14 cellular contexts compared by ENCODE assay signal in genomic region chr9:129636343-129636742, GRCh38. TPM values are rescaled to one million over a fixed set of nuclear protein-coding genes. Genes with fewer than 3 reads are reported as not detected.
A peak's percentile ranks its signal among the peaks of the same experiment; 100 is the strongest.
DNase-seq lines count a peak whose midpoint lies in the region; ATAC-seq, FAIRE-seq and TF ChIP-seq lines count a peak whose summit lies in the region.
"Not testable (repeated sequence)": the region's sequence is repeated elsewhere in the genome, so short reads cannot be mapped to it uniquely, and the experiment has no call there.
"Had no signal": no experiment of that assay in that cellular context is flagged by ENCODE, and none has a peak within 500 bp of the region (broad histone marks: within the 10 kb centered on the region; RNA-seq: fewer than 3 reads in every experiment).

No MANE protein-coding gene starts in this region.

- ATAC-seq in K562, HepG2: not testable (repeated sequence)

- in situ Hi-C loops in K562 (cut with MboI); HepG2 (cut with HindIII; ENCODE audit: extremely low pct_ligation_motif_present, low pct_unique_long_range_greater_than_20kb): not testable (repeated sequence)

- peaks cover 72 to 95% (median 87%) of the 10 kb centered on the region in 11 experiments for H3K36me3 ChIP-seq in BLaER1 treated with 17β-estradiol and CSF1 and Interleukin-3, amounts not matched to agents 10 nM and 100 nM
- H3K36me3 ChIP-seq in HEK293 (ENCODE audit: control insufficient read depth in 2 of 2, insufficient read depth in 1 of 2, low read length in 2 of 2) (peaks cover 4 to 82% of the 10 kb centered on the region in 2 experiments; a peak in 2 of 3 replicates), K562 (ENCODE audit: control insufficient read depth, insufficient read depth, low read length) (peaks cover 82% of the 10 kb centered on the region; the same call in 2 of the 3 replicates), HepG2 (replicated peaks in 1 of 2; ENCODE audit: control insufficient read depth in 1 of 2, insufficient read depth in 2 of 2, low read length in 2 of 2) (peaks cover 46 to 74% of the 10 kb centered on the region in 2 experiments; a peak in 4 of 5 replicates)

- H2AFZ ChIP-seq in K562 (ENCODE audit: low read depth, low read length); HepG2 (ENCODE audit: low read length): not testable (repeated sequence)

- 95% methylated on average over 10 of the region's 10 CpGs for WGBS in K562 (ENCODE audit: insufficient coverage, low coverage, missing lambda C conversion rate)
- 97% methylated on average over 10 of the region's 10 CpGs for WGBS in HepG2 (ENCODE audit: low lambda C conversion rate)

- not testable (repeated sequence) for H3K9me1 ChIP-seq in K562 (ENCODE audit: control insufficient read depth, insufficient read depth, low read length)

- TF ChIP-seq POLR2A in K562 (conservative IDR thresholded peaks at IDR 0.05), result peak; percentile 53
- not testable (repeated sequence) for TF ChIP-seq POLR2A in HepG2 (IDR thresholded peaks at IDR 0.05; ENCODE audit: insufficient read depth in 1 of 2, low read depth in 2 of 2, low read length in 2 of 2)

- peaks cover 29% of the 10 kb centered on the region for H3K79me2 ChIP-seq in K562 (ENCODE audit: control insufficient read depth, insufficient read depth, low read length)
- peaks cover 38% of the 10 kb centered on the region for H3K79me2 ChIP-seq in HepG2 (ENCODE audit: insufficient read depth, low read length)

- not testable (repeated sequence) for FAIRE-seq in K562 (lab: Jason Lieb, UNC); HepG2 (lab: Jason Lieb, UNC)

- CTCF ChIA-PET in HEK293 (lab: Yijun Ruan, JAX); RWPE1 (lab: Yijun Ruan, JAX); K562 (lab: Yijun Ruan, JAX; ENCODE audit: low intra/inter-chr PET ratio); HepG2 (lab: Yijun Ruan, JAX; ENCODE audit: low intra/inter-chr PET ratio, low total read pairs): not testable (repeated sequence)

- not testable (repeated sequence) for TF ChIP-seq EP300 in K562 (IDR thresholded peaks at IDR 0.05; ENCODE audit: low read length); HepG2 (IDR thresholded peaks at IDR 0.05; ENCODE audit: low read depth in 2 of 2, low read length in 2 of 2); HepG2 (CRISPR knock-in tag; IDR thresholded peaks at IDR 0.05; ENCODE audit: borderline replicate concordance)

- peak overlapping the region in 10 of 11 experiments; percentile 7 to 76 (median 50); a peak in 17 of 22 replicates for H3K4me2 ChIP-seq in BLaER1 treated with 17β-estradiol and CSF1 and Interleukin-3, amounts not matched to agents 10 nM and 100 nM
- H3K4me2 ChIP-seq in K562 (ENCODE audit: insufficient read depth, low read length); HepG2 (ENCODE audit: low read depth, low read length): not testable (repeated sequence)

- POLR2A ChIA-PET in HEK293 (lab: Yijun Ruan, JAX), result interaction anchor here (0.5 to 5.5 kb wide), 3 partner anchors 10 to 1358 kb away, joined by 3 to 57 read pairs (median 4); partner anchors contain the start of gene NTMT1
- POLR2A ChIA-PET in RWPE1 (lab: Yijun Ruan, JAX; ENCODE audit: low non-redundant PET), result not testable (repeated sequence)
- POLR2A ChIA-PET in K562 (lab: Yijun Ruan, JAX), result interaction anchor here (0.6 to 2.3 kb wide), 3 partner anchors 10 to 497 kb away, joined by 3 to 11 read pairs (median 6); partner anchors contain the start of gene NTMT1
- POLR2A ChIA-PET in HepG2 (lab: Yijun Ruan, JAX), result interaction anchor here (0.9 to 1.6 kb wide), 2 partner anchors 8 to 12 kb away, joined by 3 to 5 read pairs; no protein-coding TSS in a partner anchor

- TF ChIP-seq RAD21 in K562 (CRISPR knock-in tag; conservative IDR thresholded peaks at IDR 0.05 in 1 of 2, IDR thresholded peaks at IDR 0.05 in 1 of 2); HepG2 (CRISPR knock-in tag; IDR thresholded peaks at IDR 0.05): not testable (repeated sequence)

- TF ChIP-seq CTCF in 22Rv1 (IDR thresholded peaks at IDR 0.05); HEK293 (tag by site-specific recombination; IDR thresholded peaks at IDR 0.05); RWPE1 (conservative IDR thresholded peaks at IDR 0.05; ENCODE audit: low read depth); K562 (IDR thresholded peaks at IDR 0.05 in 2 of 3, conservative IDR thresholded peaks at IDR 0.05 in 1 of 3; ENCODE audit: insufficient read depth in 2 of 3, low read depth in 1 of 3, low read length in 3 of 3); HepG2 (CRISPR knock-in tag; IDR thresholded peaks at IDR 0.05): not testable (repeated sequence)

- not testable (repeated sequence) for H3K4me3 ChIP-seq in BLaER1 treated with 17β-estradiol and CSF1 and Interleukin-3, amounts not matched to agents 10 nM and 100 nM; HEK293 (ENCODE audit: low read depth, low read length); K562; HepG2 (replicated peaks in 1 of 3; ENCODE audit: insufficient read depth in 1 of 3, low read depth in 2 of 3, low read length in 3 of 3)

- intact Hi-C loops in K562 (cut with micrococcal nuclease); HepG2 (cut with micrococcal nuclease; ENCODE audit: unreplicated experiment): not testable (repeated sequence)

- DNase-seq in RWPE1 (ENCODE audit: low spot score); K562 (ENCODE audit: extremely low read depth in 1 of 4, low spot score in 3 of 4); HepG2 (ENCODE audit: low spot score): not testable (repeated sequence)

- H3K9me3 ChIP-seq in BLaER1 treated with 17β-estradiol and CSF1 and Interleukin-3, amounts not matched to agents 10 nM and 100 nM (replicated peaks in 1 of 11); HEK293 (ENCODE audit: control insufficient read depth, insufficient read depth, low read depth, low read length); K562 (replicated peaks; ENCODE audit: control insufficient read depth, insufficient read depth, low read depth, low read length); HepG2 (ENCODE audit: low read length): not testable (repeated sequence)

- peaks cover 44 to 83% (median 70%) of the 10 kb centered on the region in 10 experiments for H3K4me1 ChIP-seq in BLaER1 treated with 17β-estradiol and CSF1 and Interleukin-3, amounts not matched to agents 10 nM and 100 nM
- peaks cover 11% of the 10 kb centered on the region for H3K4me1 ChIP-seq in HEK293 (ENCODE audit: control insufficient read depth, insufficient read depth, low read length)
- H3K4me1 ChIP-seq in K562 (replicated peaks in 1 of 2; ENCODE audit: control insufficient read depth in 2 of 2, insufficient read depth in 2 of 2, low read length in 2 of 2), result peaks cover 0 to 33% of the 10 kb centered on the region in 2 experiments; a peak in 3 of 5 replicates
- peaks cover 15% of the 10 kb centered on the region for H3K4me1 ChIP-seq in HepG2 (ENCODE audit: insufficient read depth, low read length)

- H3K27ac ChIP-seq in 22Rv1 (peak overlapping the region; percentile 36; the same call in 1 of the 2 replicates), RWPE1 (peak overlapping the region; percentile 82)
- H3K27ac ChIP-seq in BLaER1 treated with 17β-estradiol and CSF1 and Interleukin-3, amounts not matched to agents 10 nM and 100 nM, result peak overlapping the region in 8 of 11 experiments; percentile 17 to 73 (median 46); a peak in 13 of 22 replicates
- not testable (repeated sequence) for H3K27ac ChIP-seq in HEK293 (ENCODE audit: extremely low read depth, low read depth, low read length); K562 (ENCODE audit: extremely low read depth, low read depth, low read length); HepG2 (ENCODE audit: extremely low read length, insufficient read depth, low read length)

- H3K27me3 ChIP-seq in BLaER1 treated with 17β-estradiol and CSF1 and Interleukin-3, amounts not matched to agents 10 nM and 100 nM; K562 (ENCODE audit: control insufficient read depth in 2 of 2, insufficient read depth in 2 of 2, low read length in 2 of 2); HepG2 (ENCODE audit: control insufficient read depth in 1 of 2, insufficient read depth in 2 of 2, low read length in 2 of 2): not testable (repeated sequence)

- peaks cover 93 to 100% (median 99%) of the 10 kb centered on the region in 11 experiments for H4K20me1 ChIP-seq in BLaER1 treated with 17β-estradiol and CSF1 and Interleukin-3, amounts not matched to agents 10 nM and 100 nM
- peaks cover 35% of the 10 kb centered on the region for H4K20me1 ChIP-seq in K562 (replicated peaks; ENCODE audit: control insufficient read depth, insufficient read depth, low read length)
- peaks cover 19% of the 10 kb centered on the region for H4K20me1 ChIP-seq in HepG2 (ENCODE audit: insufficient read depth, low read length)

- BruUV-seq in K562 (replicated peaks; lab: Mats Ljungman, UMichigan), result not testable (repeated sequence)
- BruUV-seq in HepG2 (replicated peaks; lab: Mats Ljungman, UMichigan), result TSS peak; percentile 12

- H3K9ac ChIP-seq in BLaER1 treated with 17β-estradiol and CSF1 and Interleukin-3, amounts not matched to agents 10 nM and 100 nM, result peak overlapping the region in 9 of 11 experiments; percentile 19 to 68 (median 54); a peak in 13 of 22 replicates
- not testable (repeated sequence) for H3K9ac ChIP-seq in K562 (ENCODE audit: insufficient read depth in 1 of 2, low read depth in 2 of 2, low read length in 2 of 2); HepG2 (ENCODE audit: insufficient read depth, low read depth, low read length)

RNA-seq across cellular contexts. Expression of gene ASB6, which starts 5.6 kb away (rescaled TPM):
- 8.0 and 24.6 TPM in 2 replicates for total RNA-seq in K562 (2011; cell fraction: chromatin; rRNA removed; ENCODE audit: low replicate concordance)
- total RNA-seq in K562 (2011; cell fraction: nucleolus; rRNA removed), result 20.2 and 20.4 TPM in 2 replicates
- 10.2 and 12.6 TPM in 2 replicates for total RNA-seq in K562 (2011; cell fraction: nucleoplasm; rRNA removed)
- total RNA-seq in K562 (2014; rRNA removed) (12.4 and 15.8 TPM in 2 replicates), K562 (2014; rRNA removed; fragmentation: Illumina TruSeq; extraction: Trizol) (4.1 and 4.9 TPM in 2 replicates), K562 (2015; rRNA removed; fragmentation: Illumina TruSeq; extraction: Trizol) (8.6 TPM in 2 replicates), K562 (2021) (17.1 and 17.3 TPM in 2 replicates), HepG2 (2016; rRNA removed; fragmentation: Illumina TruSeq; extraction: Trizol) (8.2 and 8.3 TPM in 2 replicates)
- polyA plus RNA-seq in K562 (2011; rRNA removed) (11.3 and 13.1 TPM in 2 replicates), K562 (2014; fragmentation: Illumina TruSeq; extraction: Trizol) (12.8 and 13.1 TPM in 2 replicates), K562 (2014; fragmentation: Nextera tagmentation; extraction: Ambion mirVana) (1 to 10 TPM in 1 of 2 experiments, under 1 TPM in 1; 0.92 to 1.1 TPM), K562 (2014; rRNA removed) (17.8 and 19.5 TPM in 2 replicates), HepG2 (2011; rRNA removed) (8.4 and 10.8 TPM in 2 replicates)
- polyA plus RNA-seq in K562 (2011; cell fraction: cytosol; rRNA removed), result 10.5 and 18.2 TPM in 2 replicates
- 26.0 and 42.0 TPM in 2 replicates for polyA plus RNA-seq in K562 (2011; cell fraction: nucleus; rRNA removed)
- 11.4 and 12.4 TPM in 2 replicates for polyA plus RNA-seq in K562 (2012)
- 3.6 and 4.9 TPM in 2 replicates for polyA minus RNA-seq in K562 (2011; rRNA and poly(A)+ RNA removed)
- polyA minus RNA-seq in K562 (2011; cell fraction: cytosol; rRNA and poly(A)+ RNA removed), result 5.0 and 6.1 TPM in 2 replicates
- polyA minus RNA-seq in K562 (2011; cell fraction: nucleus; rRNA and poly(A)+ RNA removed), result 7.3 and 9.0 TPM in 2 replicates
- total RNA-seq in HepG2 (2016; cell fraction: cytosol; rRNA removed; fragmentation: Illumina TruSeq; extraction: Trizol; ENCODE audit: low read depth), result 1.6 and 1.8 TPM in 2 replicates
- 6.6 and 9.5 TPM in 2 replicates for total RNA-seq in HepG2 (2016; cell fraction: insoluble cytoplasmic fraction; rRNA removed; fragmentation: Illumina TruSeq; extraction: Trizol)
- 5.0 and 6.5 TPM in 2 replicates for total RNA-seq in HepG2 (2016; cell fraction: membrane; rRNA removed; fragmentation: Illumina TruSeq; extraction: Trizol)
- 7.3 TPM in 2 replicates for total RNA-seq in HepG2 (2016; cell fraction: nucleus; rRNA removed; fragmentation: Illumina TruSeq; extraction: Trizol)
- 6.1 and 7.8 TPM in 2 replicates for polyA plus RNA-seq in HepG2 (2011; cell fraction: cytosol; rRNA removed)
- polyA plus RNA-seq in HepG2 (2011; cell fraction: nucleus; rRNA removed), result 22.8 and 23.1 TPM in 2 replicates
- polyA plus RNA-seq in HepG2 (2012), result 4.2 and 5.8 TPM in 2 replicates
- polyA plus RNA-seq in HepG2 (2016; cell fraction: cytosol; fragmentation: Illumina TruSeq; extraction: Trizol; ENCODE audit: low read depth), result 1.0 and 1.8 TPM in 2 replicates
- polyA plus RNA-seq in HepG2 (2016; cell fraction: insoluble cytoplasmic fraction; fragmentation: Illumina TruSeq; extraction: Trizol; ENCODE audit: low read depth), result 7.0 and 8.8 TPM in 2 replicates
- polyA plus RNA-seq in HepG2 (2016; cell fraction: membrane; fragmentation: Illumina TruSeq; extraction: Trizol; ENCODE audit: low read depth), result 3.2 TPM in 2 replicates
- 17.2 and 17.7 TPM in 2 replicates for polyA plus RNA-seq in HepG2 (2016; cell fraction: nucleus; fragmentation: Illumina TruSeq; extraction: Trizol; ENCODE audit: insufficient read depth, low read depth)
- polyA minus RNA-seq in HepG2 (2011; rRNA and poly(A)+ RNA removed; ENCODE audit: low replicate concordance), result 10.0 and 29.3 TPM in 2 replicates
- polyA minus RNA-seq in HepG2 (2011; cell fraction: cytosol; rRNA and poly(A)+ RNA removed), result 2.7 and 3.2 TPM in 2 replicates
- 5.0 and 5.6 TPM in 2 replicates for polyA minus RNA-seq in HepG2 (2011; cell fraction: nucleus; rRNA and poly(A)+ RNA removed)

RNA-seq across cellular contexts. Expression of gene NTMT1, which starts 10.4 kb away (rescaled TPM):
- total RNA-seq in K562 (2011; cell fraction: chromatin; rRNA removed; ENCODE audit: low replicate concordance), result 28.6 and 94.1 TPM in 2 replicates
- 70.3 and 71.4 TPM in 2 replicates for total RNA-seq in K562 (2011; cell fraction: nucleolus; rRNA removed)
- 51.0 and 57.9 TPM in 2 replicates for total RNA-seq in K562 (2011; cell fraction: nucleoplasm; rRNA removed)
- total RNA-seq in K562 (2014; rRNA removed) (116 and 120 TPM in 2 replicates), K562 (2014; rRNA removed; fragmentation: Illumina TruSeq; extraction: Trizol) (49.6 and 59.2 TPM in 2 replicates), K562 (2015; rRNA removed; fragmentation: Illumina TruSeq; extraction: Trizol) (74.3 and 78.1 TPM in 2 replicates), K562 (2021) (108 and 110 TPM in 2 replicates), HepG2 (2016; rRNA removed; fragmentation: Illumina TruSeq; extraction: Trizol) (51.0 and 53.8 TPM in 2 replicates)
- polyA plus RNA-seq in K562 (2011; rRNA removed) (74.7 and 79.2 TPM in 2 replicates), K562 (2014; fragmentation: Illumina TruSeq; extraction: Trizol) (80.6 and 113 TPM in 2 replicates), K562 (2014; fragmentation: Nextera tagmentation; extraction: Ambion mirVana) (10 to 100 TPM; 42.1 to 67.0 TPM), K562 (2014; rRNA removed) (111 and 121 TPM in 2 replicates), HepG2 (2011; rRNA removed) (49.1 and 52.7 TPM in 2 replicates)
- 89.1 and 124 TPM in 2 replicates for polyA plus RNA-seq in K562 (2011; cell fraction: cytosol; rRNA removed)
- 42.9 and 47.3 TPM in 2 replicates for polyA plus RNA-seq in K562 (2011; cell fraction: nucleus; rRNA removed)
- 42.1 and 72.6 TPM in 2 replicates for polyA plus RNA-seq in K562 (2012)
- polyA minus RNA-seq in K562 (2011; rRNA and poly(A)+ RNA removed), result 34.5 and 60.2 TPM in 2 replicates
- polyA minus RNA-seq in K562 (2011; cell fraction: cytosol; rRNA and poly(A)+ RNA removed), result 23.4 and 42.2 TPM in 2 replicates
- 14.7 and 15.7 TPM in 2 replicates for polyA minus RNA-seq in K562 (2011; cell fraction: nucleus; rRNA and poly(A)+ RNA removed)
- total RNA-seq in HepG2 (2016; cell fraction: cytosol; rRNA removed; fragmentation: Illumina TruSeq; extraction: Trizol; ENCODE audit: low read depth), result 18.8 and 21.6 TPM in 2 replicates
- total RNA-seq in HepG2 (2016; cell fraction: insoluble cytoplasmic fraction; rRNA removed; fragmentation: Illumina TruSeq; extraction: Trizol), result 51.4 and 52.7 TPM in 2 replicates
- 27.5 and 28.2 TPM in 2 replicates for total RNA-seq in HepG2 (2016; cell fraction: membrane; rRNA removed; fragmentation: Illumina TruSeq; extraction: Trizol)
- total RNA-seq in HepG2 (2016; cell fraction: nucleus; rRNA removed; fragmentation: Illumina TruSeq; extraction: Trizol), result 24.5 and 26.0 TPM in 2 replicates
- 51.6 and 54.5 TPM in 2 replicates for polyA plus RNA-seq in HepG2 (2011; cell fraction: cytosol; rRNA removed)
- polyA plus RNA-seq in HepG2 (2011; cell fraction: nucleus; rRNA removed), result 33.4 and 35.2 TPM in 2 replicates
- polyA plus RNA-seq in HepG2 (2012), result 25.7 and 35.9 TPM in 2 replicates
- polyA plus RNA-seq in HepG2 (2016; cell fraction: cytosol; fragmentation: Illumina TruSeq; extraction: Trizol; ENCODE audit: low read depth), result 25.5 and 33.2 TPM in 2 replicates
- 70.9 and 81.2 TPM in 2 replicates for polyA plus RNA-seq in HepG2 (2016; cell fraction: insoluble cytoplasmic fraction; fragmentation: Illumina TruSeq; extraction: Trizol; ENCODE audit: low read depth)
- polyA plus RNA-seq in HepG2 (2016; cell fraction: membrane; fragmentation: Illumina TruSeq; extraction: Trizol; ENCODE audit: low read depth), result 24.8 and 34.0 TPM in 2 replicates
- 54.6 and 61.5 TPM in 2 replicates for polyA plus RNA-seq in HepG2 (2016; cell fraction: nucleus; fragmentation: Illumina TruSeq; extraction: Trizol; ENCODE audit: insufficient read depth, low read depth)
- 26.8 and 119 TPM in 2 replicates for polyA minus RNA-seq in HepG2 (2011; rRNA and poly(A)+ RNA removed; ENCODE audit: low replicate concordance)
- polyA minus RNA-seq in HepG2 (2011; cell fraction: cytosol; rRNA and poly(A)+ RNA removed), result 14.8 and 17.0 TPM in 2 replicates
- polyA minus RNA-seq in HepG2 (2011; cell fraction: nucleus; rRNA and poly(A)+ RNA removed), result 15.9 and 18.4 TPM in 2 replicates

RNA-seq across cellular contexts. Expression of gene C9orf50, which starts 15.4 kb away (rescaled TPM):
- not detected in 2 replicates for total RNA-seq in K562 (2011; cell fraction: chromatin; rRNA removed; ENCODE audit: low replicate concordance)
- total RNA-seq in K562 (2011; cell fraction: nucleolus; rRNA removed), result not detected in 2 replicates
- total RNA-seq in K562 (2011; cell fraction: nucleoplasm; rRNA removed), result not detected in 2 replicates
- total RNA-seq in K562 (2014; rRNA removed), result 0.12 TPM in 1 of 2 replicates, not detected in the other
- total RNA-seq in K562 (2014; rRNA removed; fragmentation: Illumina TruSeq; extraction: Trizol), result not detected in 2 replicates
- total RNA-seq in K562 (2015; rRNA removed; fragmentation: Illumina TruSeq; extraction: Trizol), result not detected in 2 replicates
- not detected in 2 replicates for total RNA-seq in K562 (2021)
- polyA plus RNA-seq in K562 (2011; rRNA removed), result not detected in 2 replicates
- not detected in 2 replicates for polyA plus RNA-seq in K562 (2011; cell fraction: cytosol; rRNA removed)
- polyA plus RNA-seq in K562 (2011; cell fraction: nucleus; rRNA removed), result not detected in 2 replicates
- not detected in 2 replicates for polyA plus RNA-seq in K562 (2012)
- not detected in 2 replicates for polyA plus RNA-seq in K562 (2014; fragmentation: Illumina TruSeq; extraction: Trizol)
- polyA plus RNA-seq in K562 (2014; fragmentation: Nextera tagmentation; extraction: Ambion mirVana), result not detected
- not detected in 2 replicates for polyA plus RNA-seq in K562 (2014; rRNA removed)
- polyA minus RNA-seq in K562 (2011; rRNA and poly(A)+ RNA removed), result not detected in 2 replicates
- not detected in 2 replicates for polyA minus RNA-seq in K562 (2011; cell fraction: cytosol; rRNA and poly(A)+ RNA removed)
- not detected in 2 replicates for polyA minus RNA-seq in K562 (2011; cell fraction: nucleus; rRNA and poly(A)+ RNA removed)
- total RNA-seq in HepG2 (2016; rRNA removed; fragmentation: Illumina TruSeq; extraction: Trizol), result not detected in 2 replicates
- total RNA-seq in HepG2 (2016; cell fraction: cytosol; rRNA removed; fragmentation: Illumina TruSeq; extraction: Trizol; ENCODE audit: low read depth), result not detected in 2 replicates
- not detected in 2 replicates for total RNA-seq in HepG2 (2016; cell fraction: insoluble cytoplasmic fraction; rRNA removed; fragmentation: Illumina TruSeq; extraction: Trizol)
- total RNA-seq in HepG2 (2016; cell fraction: membrane; rRNA removed; fragmentation: Illumina TruSeq; extraction: Trizol), result not detected in 2 replicates
- total RNA-seq in HepG2 (2016; cell fraction: nucleus; rRNA removed; fragmentation: Illumina TruSeq; extraction: Trizol), result not detected in 2 replicates
- polyA plus RNA-seq in HepG2 (2011; rRNA removed), result not detected in 2 replicates
- not detected in 2 replicates for polyA plus RNA-seq in HepG2 (2011; cell fraction: cytosol; rRNA removed)
- polyA plus RNA-seq in HepG2 (2011; cell fraction: nucleus; rRNA removed), result 0.10 TPM in 1 of 2 replicates, not detected in the other
- not detected in 2 replicates for polyA plus RNA-seq in HepG2 (2012)
- not detected in 2 replicates for polyA plus RNA-seq in HepG2 (2016; cell fraction: cytosol; fragmentation: Illumina TruSeq; extraction: Trizol; ENCODE audit: low read depth)
- polyA plus RNA-seq in HepG2 (2016; cell fraction: insoluble cytoplasmic fraction; fragmentation: Illumina TruSeq; extraction: Trizol; ENCODE audit: low read depth), result not detected in 2 replicates
- polyA plus RNA-seq in HepG2 (2016; cell fraction: membrane; fragmentation: Illumina TruSeq; extraction: Trizol; ENCODE audit: low read depth), result not detected in 2 replicates
- not detected in 2 replicates for polyA plus RNA-seq in HepG2 (2016; cell fraction: nucleus; fragmentation: Illumina TruSeq; extraction: Trizol; ENCODE audit: insufficient read depth, low read depth)
- not detected in 2 replicates for polyA minus RNA-seq in HepG2 (2011; rRNA and poly(A)+ RNA removed; ENCODE audit: low replicate concordance)
- polyA minus RNA-seq in HepG2 (2011; cell fraction: cytosol; rRNA and poly(A)+ RNA removed), result not detected in 2 replicates
- not detected in 2 replicates for polyA minus RNA-seq in HepG2 (2011; cell fraction: nucleus; rRNA and poly(A)+ RNA removed)
- total RNA-seq: A673; CD4-positive, alpha-beta memory T cell; CD4-positive, CD25-positive, alpha-beta regulatory T cell; CD8-positive, alpha-beta memory T cell; Daoy; G401; GM12878 had no signal
- polyA plus RNA-seq: CD14-positive monocyte; CD4-positive, alpha-beta memory T cell; CD4-positive, CD25-positive, alpha-beta regulatory T cell; CD8-positive, alpha-beta memory T cell; GM12878 had no signal

RNA-seq across cellular contexts. Expression of gene PRRX2, which starts 29.1 kb away (rescaled TPM):
- total RNA-seq in K562 (2011; cell fraction: chromatin; rRNA removed; ENCODE audit: low replicate concordance), result not detected in 2 replicates
- total RNA-seq in K562 (2011; cell fraction: nucleolus; rRNA removed), result not detected in 2 replicates
- total RNA-seq in K562 (2011; cell fraction: nucleoplasm; rRNA removed), result not detected in 2 replicates
- total RNA-seq in K562 (2014; rRNA removed) (not detected in 2 replicates), K562 (2014; rRNA removed; fragmentation: Illumina TruSeq; extraction: Trizol) (not detected in 2 replicates), K562 (2015; rRNA removed; fragmentation: Illumina TruSeq; extraction: Trizol) (not detected in 2 replicates), K562 (2021) (not detected in 2 replicates), HepG2 (2016; rRNA removed; fragmentation: Illumina TruSeq; extraction: Trizol) (not detected in 2 replicates)
- polyA plus RNA-seq in K562 (2011; rRNA removed) (not detected in 2 replicates), K562 (2014; fragmentation: Illumina TruSeq; extraction: Trizol) (not detected in 2 replicates), K562 (2014; fragmentation: Nextera tagmentation; extraction: Ambion mirVana) (not detected), K562 (2014; rRNA removed) (0.21 TPM in 1 of 2 replicates, not detected in the other), HepG2 (2011; rRNA removed) (0.05 TPM in 1 of 2 replicates, not detected in the other)
- polyA plus RNA-seq in K562 (2011; cell fraction: cytosol; rRNA removed), result 0.18 TPM in 1 of 2 replicates, not detected in the other
- 0.13 TPM in 1 of 2 replicates, not detected in the other for polyA plus RNA-seq in K562 (2011; cell fraction: nucleus; rRNA removed)
- polyA plus RNA-seq in K562 (2012), result not detected in 2 replicates
- not detected in 2 replicates for polyA minus RNA-seq in K562 (2011; rRNA and poly(A)+ RNA removed)
- polyA minus RNA-seq in K562 (2011; cell fraction: cytosol; rRNA and poly(A)+ RNA removed), result not detected in 2 replicates
- not detected in 2 replicates for polyA minus RNA-seq in K562 (2011; cell fraction: nucleus; rRNA and poly(A)+ RNA removed)
- not detected in 2 replicates for total RNA-seq in HepG2 (2016; cell fraction: cytosol; rRNA removed; fragmentation: Illumina TruSeq; extraction: Trizol; ENCODE audit: low read depth)
- not detected in 2 replicates for total RNA-seq in HepG2 (2016; cell fraction: insoluble cytoplasmic fraction; rRNA removed; fragmentation: Illumina TruSeq; extraction: Trizol)
- not detected in 2 replicates for total RNA-seq in HepG2 (2016; cell fraction: membrane; rRNA removed; fragmentation: Illumina TruSeq; extraction: Trizol)
- total RNA-seq in HepG2 (2016; cell fraction: nucleus; rRNA removed; fragmentation: Illumina TruSeq; extraction: Trizol), result not detected in 2 replicates
- not detected in 2 replicates for polyA plus RNA-seq in HepG2 (2011; cell fraction: cytosol; rRNA removed)
- polyA plus RNA-seq in HepG2 (2011; cell fraction: nucleus; rRNA removed), result not detected in 2 replicates
- not detected in 2 replicates for polyA plus RNA-seq in HepG2 (2012)
- not detected in 2 replicates for polyA plus RNA-seq in HepG2 (2016; cell fraction: cytosol; fragmentation: Illumina TruSeq; extraction: Trizol; ENCODE audit: low read depth)
- polyA plus RNA-seq in HepG2 (2016; cell fraction: insoluble cytoplasmic fraction; fragmentation: Illumina TruSeq; extraction: Trizol; ENCODE audit: low read depth), result not detected in 2 replicates
- polyA plus RNA-seq in HepG2 (2016; cell fraction: membrane; fragmentation: Illumina TruSeq; extraction: Trizol; ENCODE audit: low read depth), result not detected in 2 replicates
- polyA plus RNA-seq in HepG2 (2016; cell fraction: nucleus; fragmentation: Illumina TruSeq; extraction: Trizol; ENCODE audit: insufficient read depth, low read depth), result not detected in 2 replicates
- not detected in 2 replicates for polyA minus RNA-seq in HepG2 (2011; rRNA and poly(A)+ RNA removed; ENCODE audit: low replicate concordance)
- not detected in 2 replicates for polyA minus RNA-seq in HepG2 (2011; cell fraction: cytosol; rRNA and poly(A)+ RNA removed)
- not detected in 2 replicates for polyA minus RNA-seq in HepG2 (2011; cell fraction: nucleus; rRNA and poly(A)+ RNA removed)
- total RNA-seq: CD4-positive, alpha-beta memory T cell; CD4-positive, CD25-positive, alpha-beta regulatory T cell; G401; GM12878 had no signal
- polyA plus RNA-seq: CD14-positive monocyte; CD4-positive, alpha-beta memory T cell; CD4-positive, CD25-positive, alpha-beta regulatory T cell; CD8-positive, alpha-beta memory T cell; GM12878 had no signal
